1 cellular context compared by ENCODE assay signal in genomic region chr1:5111581-5111980, GRCh38.
A peak's percentile ranks its signal among the peaks of the same experiment; 100 is the strongest.
TF ChIP-seq lines count a peak whose summit lies in the region.

No MANE protein-coding gene starts in this region.

TF ChIP-seq in HEK293, 187 proteins besides CTCF, POLR2A, EP300 and RAD21 (continued from another document):
- no peak for TF ChIP-seq ZBTB17 (tag by site-specific recombination; IDR thresholded peaks at IDR 0.05)
- TF ChIP-seq ZNF169 (tag by site-specific recombination; IDR thresholded peaks at IDR 0.05), result peak; percentile 52; the same call in 1 of the 2 replicates
- TF ChIP-seq ZNF223 (tag by site-specific recombination; IDR thresholded peaks at IDR 0.05), result no peak
- no peak for TF ChIP-seq ZNF132 (tag by site-specific recombination; IDR thresholded peaks at IDR 0.05; ENCODE audit: borderline replicate concordance)
- no peak for TF ChIP-seq MZF1 (tag by site-specific recombination; IDR thresholded peaks at IDR 0.05; ENCODE audit: borderline replicate concordance)
- TF ChIP-seq ZNF148 (tag by site-specific recombination; IDR thresholded peaks at IDR 0.05; ENCODE audit: borderline replicate concordance), result 0 out of 2 replicates have a peak, but pooled peaks have one; percentile 45
- TF ChIP-seq ZNF302 (tag by site-specific recombination; IDR thresholded peaks at IDR 0.05; ENCODE audit: low read depth), result no peak
- no peak for TF ChIP-seq GLI4 (tag by site-specific recombination; IDR thresholded peaks at IDR 0.05)
- TF ChIP-seq ZNF2 (tag by site-specific recombination; IDR thresholded peaks at IDR 0.05), result no peak
- no peak for TF ChIP-seq ZNF670 (tag by site-specific recombination; IDR thresholded peaks at IDR 0.05; ENCODE audit: low read depth)
- TF ChIP-seq ZNF449 (tag by site-specific recombination; IDR thresholded peaks at IDR 0.05), result no peak
- 0 out of 2 replicates have a peak, but pooled peaks have one; percentile 45 for TF ChIP-seq ZNF280D (tag by site-specific recombination; IDR thresholded peaks at IDR 0.05)
- no peak for TF ChIP-seq ZNF549 (tag by site-specific recombination; IDR thresholded peaks at IDR 0.05)
- no peak for TF ChIP-seq INSM2 (tag by site-specific recombination; IDR thresholded peaks at IDR 0.05)
- TF ChIP-seq ZNF23 (tag by site-specific recombination; IDR thresholded peaks at IDR 0.05; ENCODE audit: borderline replicate concordance), result no peak
- no peak for TF ChIP-seq ZNF560 (tag by site-specific recombination; IDR thresholded peaks at IDR 0.05; ENCODE audit: borderline replicate concordance)
- TF ChIP-seq SCRT2 (tag by site-specific recombination; IDR thresholded peaks at IDR 0.05), result no peak
- TF ChIP-seq ZNF596 (tag by site-specific recombination; IDR thresholded peaks at IDR 0.05), result no peak
- TF ChIP-seq ZSCAN18 (tag by site-specific recombination; IDR thresholded peaks at IDR 0.05), result 0 out of 2 replicates have a peak, but pooled peaks have one; percentile 61
- peak; percentile 91 for TF ChIP-seq ZNF629 (tag by site-specific recombination; IDR thresholded peaks at IDR 0.05)
- no peak for TF ChIP-seq SP2 (tag by site-specific recombination; IDR thresholded peaks at IDR 0.05)
- peak; percentile 98 for TF ChIP-seq ZBTB21 (tag by site-specific recombination; IDR thresholded peaks at IDR 0.05)
